ENCODE assay signal across 8 cellular contexts in the genomic region with DNA sequence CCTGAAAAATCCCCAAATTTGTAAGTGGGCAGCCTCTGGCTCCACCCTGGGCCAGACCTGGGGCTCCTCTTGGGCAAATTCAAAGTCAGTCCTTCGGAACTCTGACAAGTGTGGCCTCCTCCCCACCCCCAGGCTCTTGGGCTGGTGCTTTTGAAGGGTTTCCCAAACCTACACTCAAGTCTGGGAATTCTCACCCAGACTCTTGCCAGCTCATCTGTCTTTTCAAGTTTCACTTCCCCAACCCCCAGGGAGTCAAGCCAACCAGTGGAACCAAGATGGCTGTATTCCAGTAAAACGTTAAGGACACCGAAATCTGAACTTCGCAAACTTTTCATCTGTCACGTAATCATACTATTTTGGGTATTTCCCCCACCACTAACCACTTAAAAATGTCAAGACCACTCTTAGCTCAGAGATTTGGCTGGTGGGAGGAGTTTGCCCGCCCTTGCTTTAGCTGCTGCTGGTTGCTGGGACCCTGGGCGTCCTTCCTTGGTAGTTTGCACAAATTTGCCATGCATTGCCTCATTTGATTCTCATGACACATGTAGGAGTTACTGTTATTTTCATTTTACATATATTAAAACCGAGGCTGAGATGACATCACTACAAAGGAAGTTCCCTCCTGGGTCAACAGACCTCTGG. TPM values are rescaled to one million over a fixed set of nuclear protein-coding genes. Genes with fewer than 3 reads are reported as not detected.
DNase-seq lines count a peak whose midpoint lies in the region; ATAC-seq and TF ChIP-seq lines count a peak whose summit lies in the region.

No MANE protein-coding gene starts in this region.

- H3K9me3 ChIP-seq in neutrophil (no peaks in the 10 kb centered on the region), ovary (no peaks in the 10 kb centered on the region)

- 60 to 70% (median 68%) methylated on average over 8 of the region's 8 CpGs for WGBS in ovary, 3 donors

- H3K4me3 ChIP-seq in astrocyte of the spinal cord (ENCODE audit: low read depth, low read length) (no peak overlapping the region), neutrophil (ENCODE audit: low read depth in 1 of 2, low read length in 1 of 2) (no peak overlapping the region), ovary (no peak overlapping the region)

- H3K36me3 ChIP-seq in neutrophil (peaks cover 19% of the 10 kb centered on the region), ovary (no peaks in the 10 kb centered on the region)

- no peaks in the 10 kb centered on the region for H3K27me3 ChIP-seq in neutrophil
- H3K27me3 ChIP-seq in ovary, result no peaks in the 10 kb centered on the region

- TF ChIP-seq CTCF in astrocyte of the spinal cord (IDR thresholded peaks at IDR 0.05; ENCODE audit: low read depth, low read length) (no peak), neutrophil (IDR thresholded peaks at IDR 0.05) (no peak), ovary (IDR thresholded peaks at IDR 0.05) (no peak)

- DNase-seq in RPMI8226 (peak; percentile 88), astrocyte of the spinal cord (ENCODE audit: low read depth, low spot score) (peak; percentile 18), ovary (no peak), dedifferentiated amniotic fluid mesenchymal stem cell (ENCODE audit: extremely low spot score) (no peak), globus pallidus (ENCODE audit: low spot score) (no peak)

- ATAC-seq in GM18858 (IDR thresholded peaks at IDR 0.05; ENCODE audit: unreplicated experiment) (peak; percentile 35), HG02870 (IDR thresholded peaks at IDR 0.05; ENCODE audit: unreplicated experiment) (peak; percentile 40)

- no peak for TF ChIP-seq POLR2A in ovary (IDR thresholded peaks at IDR 0.05)

- intact Hi-C loops in ovary (cut with DNase I), result loop anchor here in 2 of 4 donors (10.0 kb wide), 3 partner anchors 96 to 376 kb away; a partner anchor contains a TSS

- no peak for TF ChIP-seq EP300 in ovary (IDR thresholded peaks at IDR 0.05)

- H3K27ac ChIP-seq in neutrophil (peak overlapping the region; percentile 92), ovary (no peak overlapping the region)

- H3K4me1 ChIP-seq in neutrophil (ENCODE audit: control insufficient read depth in 1 of 2, insufficient read depth in 1 of 2, low read depth in 1 of 2, low read length in 1 of 2) (peaks cover 43 to 46% of the 10 kb centered on the region in 2 experiments), ovary (ENCODE audit: insufficient read depth) (no peaks in the 10 kb centered on the region)

- in situ Hi-C loops in astrocyte of the spinal cord (cut with HindIII; ENCODE audit: low sequenced_read_pairs), result no loop called here

RNA-seq across cellular contexts. Expression of a gene that starts 1.7 kb away (rescaled TPM):
- 1 to 10 TPM in 4 of 7 donors, under 1 TPM in 3; 0.48 to 2.4 (median 1.0) TPM for total RNA-seq in ovary
- 1 to 10 TPM in 1 of 2 donors, under 1 TPM in 1; 0.64 to 1.1 TPM for polyA plus RNA-seq in ovary

RNA-seq across cellular contexts. Expression of a gene that starts 19.5 kb away (rescaled TPM):
- total RNA-seq in ovary, result 10 to 100 TPM; 16.2 to 34.6 (median 23.5) TPM
- polyA plus RNA-seq in ovary, result 10 to 100 TPM; 21.2 to 23.1 TPM

Comparison
In these comparisons a context has a peak if more than half of its experiments do, and no peak if none do; other contexts are left out.
1. DNase-seq: peak in RPMI8226 (single experiment) and astrocyte of the spinal cord (single experiment); none in ovary (0 of 5), dedifferentiated amniotic fluid mesenchymal stem cell (single experiment) and globus pallidus (single experiment).